27 cellular contexts compared by ENCODE assay signal in the genomic region with DNA sequence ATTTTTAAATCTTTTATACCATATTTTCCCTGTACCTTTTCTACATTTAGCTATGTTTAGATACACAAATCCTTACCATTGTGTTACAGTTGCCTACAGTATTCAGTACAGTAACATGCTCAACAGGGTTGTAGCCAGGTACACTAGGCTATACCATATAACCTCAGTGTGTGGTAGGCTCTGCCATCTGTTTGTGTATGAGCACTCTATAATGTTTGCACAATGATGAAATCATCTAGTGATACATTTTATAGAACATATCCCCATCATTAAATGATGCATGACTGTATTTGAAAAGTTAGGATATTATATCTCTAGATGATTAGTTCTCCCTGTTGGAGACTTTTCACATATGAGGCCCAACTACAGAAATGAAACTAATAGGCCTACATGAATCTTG.
"Had no signal": no experiment of that assay in that cellular context is flagged by ENCODE, and none has a peak within 500 bp of the region (broad histone marks: within the 10 kb centered on the region; RNA-seq: fewer than 3 reads in every experiment).

No MANE protein-coding gene starts in this region.

- H3K36me3 ChIP-seq: adrenal gland, cardiac muscle cell, colonic mucosa, esophagus squamous epithelium had no signal

- H3K9me3 ChIP-seq: adrenal gland, body of pancreas, colonic mucosa, esophagus squamous epithelium had no signal

- H3K4me1 ChIP-seq: adrenal gland, body of pancreas, colonic mucosa, esophagus squamous epithelium had no signal

- H3K27ac ChIP-seq: adrenal gland, body of pancreas, cardiac muscle cell, colonic mucosa, epithelial cell of prostate, esophagus squamous epithelium had no signal

- H3K27me3 ChIP-seq: adrenal gland, body of pancreas, cardiac muscle cell, colonic mucosa, esophagus squamous epithelium had no signal

- DNase-seq: activated CD4-positive, alpha-beta memory T cell treated with anti-CD3 and anti-CD28 coated beads for 36 hours; activated CD4-positive, alpha-beta T cell treated with anti-CD3 and anti-CD28 coated beads for 36 hours; activated CD4-positive, alpha-beta T cell treated with anti-CD3 and anti-CD28 coated beads, Interleukin-2, amount 10 ng/mL, durations not matched to agents 24 days and 14 days; activated CD4-positive, CD25-positive, alpha-beta regulatory T cell; activated CD4-positive, CD25-positive, alpha-beta regulatory T cell treated with anti-CD3 and anti-CD28 coated beads, Interleukin-2, amount 50 U/mL, for 72 hours; activated CD8-positive, alpha-beta memory T cell treated with anti-CD3 and anti-CD28 coated beads, Interleukin-2, amount 10 ng/mL, durations not matched to agents 7 days and 5 days; activated CD8-positive, alpha-beta memory T cell treated with anti-CD3 and anti-CD28 coated beads, Interleukin-2, amount 50 U/mL, for 4 hours; activated CD8-positive, alpha-beta T cell treated with anti-CD3 and anti-CD28 coated beads, Interleukin-2, amount 10 ng/mL, durations not matched to agents 7 days and 5 days; activated effector memory CD4-positive, alpha-beta T cell treated with anti-CD3 and anti-CD28 coated beads, Interleukin-2, amount 50 U/mL, for 16 hours; activated naive CD4-positive, alpha-beta T cell treated with anti-CD3 and anti-CD28 coated beads for 36 hours; activated naive CD8-positive, alpha-beta T cell treated with anti-CD3 and anti-CD28 coated beads for 36 hours; activated naive CD8-positive, alpha-beta T cell treated with anti-CD3 and anti-CD28 coated beads, Interleukin-2, amount 50 U/mL, for 24 hours; activated T-cell treated with anti-CD3 and anti-CD28 coated beads, Interleukin-2, amount 50 U/mL, for 1 hour; activated T-cell treated with anti-CD3 and anti-CD28 coated beads, Interleukin-2, amount 50 U/mL, for 48 hours; adrenal gland; amygdala; aorta; body of pancreas; central memory CD4-positive, alpha-beta T cell; cerebellar nuclear complex; colonic mucosa; effector CD8-positive, alpha-beta T cell; esophagus squamous epithelium; head of caudate nucleus; T-helper 2 cell had no signal

- ATAC-seq: activated CD4-positive, alpha-beta T cell treated with anti-CD3 and anti-CD28 coated beads for 36 hours; activated CD8-positive, alpha-beta memory T cell treated with anti-CD3 and anti-CD28 coated beads, Interleukin-2, amount 10 ng/mL, durations not matched to agents 7 days and 5 days; activated CD8-positive, alpha-beta T cell treated with anti-CD3 and anti-CD28 coated beads, Interleukin-2, amount 10 ng/mL, durations not matched to agents 7 days and 5 days; activated naive CD8-positive, alpha-beta T cell treated with anti-CD3 and anti-CD28 coated beads, Interleukin-2, amount 50 U/mL, for 24 hours; body of pancreas had no signal

- H3K4me3 ChIP-seq: adrenal gland, body of pancreas, cardiac muscle cell, colonic mucosa, esophagus squamous epithelium had no signal
